In genomic region chr1:97114842-97115241, GRCh38 we compare ENCODE assay signal across 1 cellular context.
TF ChIP-seq lines count a peak whose summit lies in the region.

No MANE protein-coding gene starts in this region.

TF ChIP-seq in WTC11, 78 proteins besides CTCF, POLR2A, EP300 and RAD21 (continued from another document):
- TF ChIP-seq, protein P1, sequence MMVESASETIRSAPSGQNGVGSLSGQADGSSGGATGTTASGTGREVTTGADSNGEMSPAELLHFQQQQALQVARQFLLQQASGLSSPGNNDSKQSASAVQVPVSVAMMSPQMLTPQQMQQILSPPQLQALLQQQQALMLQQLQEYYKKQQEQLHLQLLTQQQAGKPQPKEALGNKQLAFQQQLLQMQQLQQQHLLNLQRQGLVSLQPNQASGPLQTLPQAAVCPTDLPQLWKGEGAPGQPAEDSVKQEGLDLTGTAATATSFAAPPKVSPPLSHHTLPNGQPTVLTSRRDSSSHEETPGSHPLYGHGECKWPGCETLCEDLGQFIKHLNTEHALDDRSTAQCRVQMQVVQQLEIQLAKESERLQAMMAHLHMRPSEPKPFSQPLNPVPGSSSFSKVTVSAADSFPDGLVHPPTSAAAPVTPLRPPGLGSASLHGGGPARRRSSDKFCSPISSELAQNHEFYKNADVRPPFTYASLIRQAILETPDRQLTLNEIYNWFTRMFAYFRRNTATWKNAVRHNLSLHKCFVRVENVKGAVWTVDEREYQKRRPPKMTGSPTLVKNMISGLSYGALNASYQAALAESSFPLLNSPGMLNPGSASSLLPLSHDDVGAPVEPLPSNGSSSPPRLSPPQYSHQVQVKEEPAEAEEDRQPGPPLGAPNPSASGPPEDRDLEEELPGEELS (CRISPR knock-in tag; IDR thresholded peaks at IDR 0.05) = no peak
- no peak for TF ChIP-seq E2F1 (CRISPR knock-in tag; IDR thresholded peaks at IDR 0.05)
- no peak for TF ChIP-seq ATF1 (CRISPR knock-in tag; IDR thresholded peaks at IDR 0.05)
- TF ChIP-seq, protein P2, sequence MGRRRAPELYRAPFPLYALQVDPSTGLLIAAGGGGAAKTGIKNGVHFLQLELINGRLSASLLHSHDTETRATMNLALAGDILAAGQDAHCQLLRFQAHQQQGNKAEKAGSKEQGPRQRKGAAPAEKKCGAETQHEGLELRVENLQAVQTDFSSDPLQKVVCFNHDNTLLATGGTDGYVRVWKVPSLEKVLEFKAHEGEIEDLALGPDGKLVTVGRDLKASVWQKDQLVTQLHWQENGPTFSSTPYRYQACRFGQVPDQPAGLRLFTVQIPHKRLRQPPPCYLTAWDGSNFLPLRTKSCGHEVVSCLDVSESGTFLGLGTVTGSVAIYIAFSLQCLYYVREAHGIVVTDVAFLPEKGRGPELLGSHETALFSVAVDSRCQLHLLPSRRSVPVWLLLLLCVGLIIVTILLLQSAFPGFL (CRISPR knock-in tag; IDR thresholded peaks at IDR 0.05; ENCODE audit: borderline replicate concordance) = no peak
- no peak for TF ChIP-seq ETV6 (CRISPR knock-in tag; IDR thresholded peaks at IDR 0.05)
- no peak for TF ChIP-seq ZNF263 (CRISPR knock-in tag; IDR thresholded peaks at IDR 0.05; ENCODE audit: low read depth)
- TF ChIP-seq, protein P3, sequence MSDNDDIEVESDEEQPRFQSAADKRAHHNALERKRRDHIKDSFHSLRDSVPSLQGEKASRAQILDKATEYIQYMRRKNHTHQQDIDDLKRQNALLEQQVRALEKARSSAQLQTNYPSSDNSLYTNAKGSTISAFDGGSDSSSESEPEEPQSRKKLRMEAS (CRISPR knock-in tag; IDR thresholded peaks at IDR 0.05) = no peak
- TF ChIP-seq GTF2I (CRISPR knock-in tag; conservative IDR thresholded peaks at IDR 0.05) = no peak
- no peak for TF ChIP-seq MYBL2 (CRISPR knock-in tag; IDR thresholded peaks at IDR 0.05)
- TF ChIP-seq NR3C1 (CRISPR knock-in tag; conservative IDR thresholded peaks at IDR 0.05; ENCODE audit: low read depth) = no peak
